ENCODE assay signal across 21 cellular contexts in the genomic region with DNA sequence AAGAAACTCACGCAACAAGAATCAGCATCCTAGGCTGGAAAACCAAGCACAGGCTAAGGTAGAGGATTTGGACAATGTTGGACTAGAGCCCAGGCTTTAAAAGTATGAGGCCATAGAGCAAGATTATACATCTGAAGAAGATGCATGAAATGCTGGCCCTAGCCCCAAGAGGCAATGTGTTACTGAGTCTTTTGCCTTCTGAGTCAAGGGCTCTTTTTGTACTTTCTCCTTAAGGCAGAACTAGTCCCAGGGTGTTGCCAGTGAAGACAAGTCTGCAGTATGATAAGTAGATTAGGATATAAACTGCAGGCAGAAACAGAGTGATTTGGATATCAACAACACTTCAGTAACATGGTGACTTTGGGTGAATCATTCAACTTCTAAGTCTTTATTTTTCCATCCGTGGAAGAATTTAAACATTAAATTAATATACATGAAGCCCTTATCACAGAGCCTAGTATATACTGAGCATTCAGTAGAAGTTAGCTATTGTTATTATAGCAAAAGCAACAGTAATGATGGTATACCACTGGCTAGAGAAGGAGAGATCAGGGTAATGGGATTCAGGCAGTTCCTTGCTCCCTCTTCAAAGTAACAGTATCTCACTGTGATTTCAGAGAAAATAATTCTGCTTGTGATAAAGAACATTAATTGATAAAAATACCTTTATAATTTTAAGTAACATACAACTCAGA.
DNase-seq lines count a peak whose midpoint lies in the region; ATAC-seq and TF ChIP-seq lines count a peak whose summit lies in the region.
"Had no signal": no experiment of that assay in that cellular context is flagged by ENCODE, and none has a peak within 500 bp of the region (broad histone marks: within the 10 kb centered on the region; RNA-seq: fewer than 3 reads in every experiment).

No MANE protein-coding gene starts in this region.

- H3K36me3 Mint-ChIP-seq in glutamatergic neuron (ENCODE audit: unreplicated experiment) = no peaks in the 10 kb centered on the region
- H3K36me3 Mint-ChIP-seq in MCF 10A (ENCODE audit: insufficient read depth, unreplicated experiment) = peaks cover 5% of the 10 kb centered on the region
- H3K36me3 Mint-ChIP-seq: activated naive CD8-positive, alpha-beta T cell treated with anti-CD3 and anti-CD28 coated beads, Interleukin-2, amount 10 ng/mL, durations not matched to agents 7 days and 5 days had no signal

- H3K4me1 Mint-ChIP-seq in glutamatergic neuron (ENCODE audit: low read depth, unreplicated experiment) (no peaks in the 10 kb centered on the region), MCF 10A (ENCODE audit: insufficient read depth, unreplicated experiment) (no peaks in the 10 kb centered on the region)
- H3K4me1 Mint-ChIP-seq: activated naive CD8-positive, alpha-beta T cell treated with anti-CD3 and anti-CD28 coated beads, Interleukin-2, amount 10 ng/mL, durations not matched to agents 7 days and 5 days; T-cell had no signal

- H3K4me3 Mint-ChIP-seq in glutamatergic neuron (ENCODE audit: unreplicated experiment) = no peak overlapping the region
- no peak overlapping the region for H3K4me3 Mint-ChIP-seq in MCF 10A (ENCODE audit: unreplicated experiment)
- H3K4me3 Mint-ChIP-seq: activated CD4-positive, alpha-beta memory T cell treated with anti-CD3 and anti-CD28 coated beads for 36 hours; activated naive CD8-positive, alpha-beta T cell treated with anti-CD3 and anti-CD28 coated beads, Interleukin-2, amount 10 ng/mL, durations not matched to agents 7 days and 5 days; T-cell had no signal

- H3K9me3 Mint-ChIP-seq in glutamatergic neuron (ENCODE audit: unreplicated experiment) = no peaks in the 10 kb centered on the region
- H3K9me3 Mint-ChIP-seq in MCF 10A (ENCODE audit: unreplicated experiment) = no peaks in the 10 kb centered on the region
- H3K9me3 Mint-ChIP-seq: activated CD4-positive, alpha-beta memory T cell treated with anti-CD3 and anti-CD28 coated beads for 36 hours; T-cell had no signal

- peak; percentile 27 for ATAC-seq in left colon
- ATAC-seq: GM12878, T-cell had no signal

- H3K27me3 Mint-ChIP-seq in glutamatergic neuron (ENCODE audit: unreplicated experiment) (no peaks in the 10 kb centered on the region), MCF 10A (ENCODE audit: insufficient read depth, unreplicated experiment) (no peaks in the 10 kb centered on the region)
- H3K27me3 Mint-ChIP-seq: activated CD4-positive, alpha-beta memory T cell treated with anti-CD3 and anti-CD28 coated beads for 36 hours; activated naive CD8-positive, alpha-beta T cell treated with anti-CD3 and anti-CD28 coated beads, Interleukin-2, amount 10 ng/mL, durations not matched to agents 7 days and 5 days; T-cell had no signal

- intact Hi-C loops in left colon (cut with DNase I, micrococcal nuclease) = no loop called here
- intact Hi-C loops in MCF 10A (cut with micrococcal nuclease) = no loop called here

- peak; percentile 44 for DNase-seq in AG10803 (ENCODE audit: low read depth)
- DNase-seq in M059J (ENCODE audit: low read depth) = peak; percentile 63
- peak; percentile 23 for DNase-seq in choroid plexus epithelial cell (ENCODE audit: low read depth)
- no peak for DNase-seq in left colon
- no peak for DNase-seq in glutamatergic neuron
- no peak for DNase-seq in LoVo (ENCODE audit: low spot score)
- DNase-seq in MCF 10A (ENCODE audit: unreplicated experiment) = no peak
- no peak for DNase-seq in RPMI8226
- DNase-seq: activated CD4-positive, alpha-beta memory T cell treated with anti-CD3 and anti-CD28 coated beads for 36 hours; activated naive CD8-positive, alpha-beta T cell treated with anti-CD3 and anti-CD28 coated beads, Interleukin-2, amount 10 ng/mL, durations not matched to agents 7 days and 5 days; activated T-cell treated with anti-CD3 and anti-CD28 coated beads, Interleukin-2, amount 50 U/mL, for 48 hours; AML-193; Caco-2; NCI-H1092; NCI-H2171; stomach; T-cell; WERI-Rb-1 had no signal

- TF ChIP-seq CTCF in AG10803 (conservative IDR thresholded peaks at IDR 0.05; ENCODE audit: low read length) (no peak), choroid plexus epithelial cell (conservative IDR thresholded peaks at IDR 0.05; ENCODE audit: low read depth, low read length) (no peak), glutamatergic neuron (IDR thresholded peaks at IDR 0.05; ENCODE audit: partially characterized antibody, unreplicated experiment) (no peak), MCF 10A (IDR thresholded peaks at IDR 0.05; ENCODE audit: unreplicated experiment) (no peak)

- H3K4me3 ChIP-seq in AG10803 (ENCODE audit: low read length) (no peak overlapping the region), choroid plexus epithelial cell (ENCODE audit: low read depth, low read length) (no peak overlapping the region)
- H3K4me3 ChIP-seq: esophagus muscularis mucosa, GM12878, stomach, vagina had no signal

- no TSS peak for BruUV-seq in MCF 10A (replicated peaks; lab: Mats Ljungman, UMichigan)

- H3K27ac Mint-ChIP-seq in glutamatergic neuron (ENCODE audit: unreplicated experiment) = no peak overlapping the region
- H3K27ac Mint-ChIP-seq in MCF 10A (ENCODE audit: low read depth, unreplicated experiment) = no peak overlapping the region
- H3K27ac Mint-ChIP-seq: activated CD4-positive, alpha-beta memory T cell treated with anti-CD3 and anti-CD28 coated beads for 36 hours; activated naive CD8-positive, alpha-beta T cell treated with anti-CD3 and anti-CD28 coated beads, Interleukin-2, amount 10 ng/mL, durations not matched to agents 7 days and 5 days; T-cell had no signal

- POLR2A ChIA-PET in MCF 10A (lab: Yijun Ruan, JAX) = no interaction called here

- CTCF ChIA-PET in MCF 10A (lab: Yijun Ruan, JAX) = no interaction called here

Comparison
In these comparisons a context has a peak if more than half of its experiments do, and no peak if none do; other contexts are left out.
1. DNase-seq: peak in AG10803 (single experiment), M059J (single experiment) and choroid plexus epithelial cell (single experiment); none in left colon (0 of 2), glutamatergic neuron (single experiment), LoVo (single experiment), MCF 10A (single experiment) and RPMI8226 (single experiment).